8 cellular contexts compared by ENCODE assay signal in the genomic region with DNA sequence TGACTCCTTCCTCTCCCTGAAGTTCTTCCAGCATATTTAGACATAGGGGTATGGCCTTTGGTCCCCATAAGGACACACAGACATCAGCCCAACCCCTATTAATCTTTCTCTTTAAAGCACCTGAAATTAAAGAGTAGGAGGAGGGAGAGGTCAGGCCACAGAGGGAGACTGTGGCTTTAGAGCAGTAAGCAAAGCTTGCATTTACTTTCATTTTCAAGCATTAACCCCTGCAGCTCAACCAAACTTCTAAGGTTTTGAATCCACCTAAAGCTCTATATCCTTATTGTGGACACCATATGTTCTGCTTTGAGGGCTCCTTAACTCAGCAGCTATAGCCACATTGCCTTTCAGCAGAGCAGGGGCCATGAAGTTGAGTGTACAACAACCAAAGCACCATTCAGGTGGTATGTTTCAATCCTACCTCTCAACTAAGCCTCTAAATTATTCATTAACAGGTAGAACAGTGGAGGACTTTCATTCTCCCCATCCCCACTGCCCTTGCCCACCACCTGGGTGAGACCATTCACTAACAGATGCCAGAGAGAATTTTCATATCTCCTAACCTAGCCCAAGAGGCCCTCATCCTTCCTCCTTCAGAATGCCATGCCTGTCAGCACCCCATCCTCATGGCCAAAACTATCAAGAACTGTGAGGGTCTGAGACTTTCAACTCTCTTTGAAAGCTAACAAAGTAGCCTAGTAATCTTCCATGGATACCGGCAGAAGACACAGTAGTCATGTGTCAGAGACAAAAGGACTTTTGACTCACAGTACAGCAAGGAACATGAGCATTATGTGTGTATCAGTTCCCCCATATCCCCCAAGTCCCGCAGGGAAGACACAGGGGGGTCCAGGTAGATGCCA. TPM values are rescaled to one million over a fixed set of nuclear protein-coding genes. Genes with fewer than 3 reads are reported as not detected.
DNase-seq lines count a peak whose midpoint lies in the region; ATAC-seq, FAIRE-seq and TF ChIP-seq lines count a peak whose summit lies in the region.

No MANE protein-coding gene starts in this region.

- peak overlapping the region; percentile 15 for H3K9ac ChIP-seq in Loucy (ENCODE audit: low read depth, low read length, poor library complexity, severe bottlenecking)

- H3K9me3 ChIP-seq in Loucy (ENCODE audit: insufficient read depth, low read depth, low read length): no peaks in the 10 kb centered on the region

- H3F3A ChIP-seq in Loucy (ENCODE audit: low read depth): no peaks in the 10 kb centered on the region

- in situ Hi-C loops in G401 (cut with HindIII; ENCODE audit: low sequenced_read_pairs): no loop called here

- peak; percentile 30 for DNase-seq in GM12892 (ENCODE audit: insufficient read length)
- peak; percentile 15 for DNase-seq in kidney tubule cell (ENCODE audit: low spot score)
- DNase-seq in SW 1271 (lab: John Stamatoyannopoulos, UW): no peak
- DNase-seq in mucosa of gallbladder (ENCODE audit: low spot score): no peak
- no peak for DNase-seq in G401 (ENCODE audit: low spot score)
- DNase-seq in T1000 (lab: John Stamatoyannopoulos, UW): no peak

- peaks cover 12% of the 10 kb centered on the region for H3K4me1 ChIP-seq in Loucy (ENCODE audit: insufficient read depth, low read length, poor library complexity, severe bottlenecking)

- no peaks in the 10 kb centered on the region for H3K27me3 ChIP-seq in Loucy (ENCODE audit: insufficient read depth, low read length, poor library complexity, severe bottlenecking)

- H3K79me2 ChIP-seq in Loucy (ENCODE audit: insufficient read depth, low read length): peaks cover 90% of the 10 kb centered on the region

- H3K36me3 ChIP-seq in Loucy (ENCODE audit: insufficient read depth, low read length): no peaks in the 10 kb centered on the region; the same call in 1 of the 2 replicates

- peak; percentile 65 for FAIRE-seq in GM12892 (lab: Jason Lieb, UNC)

- peak; percentile 91 for ATAC-seq in GM21619 (IDR thresholded peaks at IDR 0.05; ENCODE audit: unreplicated experiment)

- peak overlapping the region; percentile 46 for H3K4me3 ChIP-seq in Loucy (ENCODE audit: low read length, poor library complexity, severe bottlenecking)

- H4K20me1 ChIP-seq in Loucy (ENCODE audit: insufficient read depth, low read length, poor library complexity, severe bottlenecking): peaks cover 16% of the 10 kb centered on the region

- no peak for TF ChIP-seq CTCF in Loucy (conservative IDR thresholded peaks at IDR 0.05; ENCODE audit: low read length)

- H2AFZ ChIP-seq in Loucy (ENCODE audit: low read length): no peak overlapping the region

- H3K9me2 ChIP-seq in Loucy (replicated peaks; ENCODE audit: low read depth, low read length): no peaks in the 10 kb centered on the region

- peak overlapping the region; percentile 67 for H3K4me2 ChIP-seq in Loucy (ENCODE audit: low read depth, low read length, poor library complexity, severe bottlenecking)

- no peak for TF ChIP-seq POLR2A in GM12892 (IDR thresholded peaks at IDR 0.05; ENCODE audit: low read depth, low read length)

RNA-seq across cellular contexts. Expression of a gene that starts 20.8 kb away (rescaled TPM):
- polyA plus RNA-seq in GM12892 (2012; ENCODE audit: missing spikeins): 5.5 TPM
- 11.5 TPM for total RNA-seq in mucosa of gallbladder
- 22.3 and 30.0 TPM in 2 replicates for total RNA-seq in G401 (2014; rRNA removed; shearing (Covaris generic))

RNA-seq across cellular contexts. Expression of a gene that starts 45.2 kb away (rescaled TPM):
- 39.3 TPM for polyA plus RNA-seq in GM12892 (2012; ENCODE audit: missing spikeins)
- 31.5 TPM for total RNA-seq in mucosa of gallbladder
- 166 and 173 TPM in 2 replicates for total RNA-seq in G401 (2014; rRNA removed; shearing (Covaris generic))

Comparison
In these comparisons a context has a peak if more than half of its experiments do, and no peak if none do; other contexts are left out.
1. DNase-seq: peak in GM12892 (single experiment) and kidney tubule cell (single experiment); none in SW 1271 (0 of 2), mucosa of gallbladder (single experiment), G401 (single experiment) and T1000 (single experiment).